ENCODE assay signal across 2 cellular contexts in the genomic region with DNA sequence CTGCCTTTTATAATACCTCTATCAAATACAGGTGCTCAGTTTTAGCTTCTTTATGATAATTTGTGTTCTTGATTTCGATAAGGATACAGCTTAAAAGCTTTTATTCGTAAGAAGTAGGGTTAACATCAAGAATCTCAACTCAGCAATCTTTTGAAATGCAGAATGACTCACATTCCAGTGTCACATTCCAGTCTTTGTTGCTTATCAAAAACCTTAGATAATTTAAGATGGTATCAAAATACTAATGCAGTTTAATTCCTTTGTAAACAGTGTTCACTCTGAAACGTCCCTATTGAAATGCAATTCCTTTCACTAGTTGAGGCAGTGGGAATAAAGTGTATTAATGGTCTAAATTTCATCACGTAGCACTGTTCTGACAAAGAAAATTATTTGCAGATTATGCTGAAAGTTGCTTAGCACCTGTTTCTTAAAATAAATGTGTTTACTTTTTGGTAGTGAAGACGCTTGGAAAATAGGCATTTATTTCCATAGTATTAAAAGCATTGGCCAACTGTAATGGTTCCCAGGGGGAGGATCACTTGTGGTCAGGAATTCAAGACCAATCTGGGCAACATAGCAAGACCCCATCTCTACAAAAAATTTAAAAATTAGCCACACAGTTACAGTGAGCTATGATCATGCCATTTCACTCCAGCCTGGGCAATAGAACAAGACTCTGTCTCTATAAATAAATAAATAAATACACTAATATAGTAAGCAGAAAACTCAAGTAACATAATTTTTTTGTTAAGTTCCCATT.
TF ChIP-seq lines count a peak whose summit lies in the region.

No MANE protein-coding gene starts in this region.

TF ChIP-seq in IMR-90, 13 proteins besides CTCF, POLR2A, EP300 and RAD21:
- TF ChIP-seq MAFK (IDR thresholded peaks at IDR 0.05; ENCODE audit: low read depth, low read length) (peak; percentile 40; the same call in 1 of the 2 replicates), CHD1 (IDR thresholded peaks at IDR 0.05; ENCODE audit: low read depth, low read length) (no peak), NFE2L2 (IDR thresholded peaks at IDR 0.05; ENCODE audit: low read depth, low read length) (no peak)

TF ChIP-seq in GM12878, 131 proteins besides CTCF, POLR2A, EP300 and RAD21:
- TF ChIP-seq MEF2A (IDR thresholded peaks at IDR 0.05; ENCODE audit: insufficient read depth, low read depth, low read length) (no peak), SMARCA5 (IDR thresholded peaks at IDR 0.05) (no peak), RFX5 (IDR thresholded peaks at IDR 0.05; ENCODE audit: low read depth, low read length) (no peak), RAD51 (IDR thresholded peaks at IDR 0.05) (no peak), EZH2 (IDR thresholded peaks at IDR 0.05; ENCODE audit: borderline replicate concordance, control insufficient read depth, low read depth, low read length) (no peak), FOXM1 (IDR thresholded peaks at IDR 0.05; ENCODE audit: low read depth, low read length) (no peak), MYB (IDR thresholded peaks at IDR 0.05; ENCODE audit: borderline replicate concordance, low read depth, low read length) (no peak), TCF3 (IDR thresholded peaks at IDR 0.05; ENCODE audit: borderline replicate concordance, insufficient read depth, low read depth, low read length) (no peak), KDM1A (IDR thresholded peaks at IDR 0.05; ENCODE audit: borderline replicate concordance) (no peak), FOXK2 (IDR thresholded peaks at IDR 0.05) (no peak), SREBF1 (IDR thresholded peaks at IDR 0.05; ENCODE audit: low read length) (no peak), MEF2B (IDR thresholded peaks at IDR 0.05; ENCODE audit: partially characterized antibody, poor library complexity, severe bottlenecking) (no peak), CREB1 (IDR thresholded peaks at IDR 0.05; ENCODE audit: low read depth) (no peak), WRNIP1 (IDR thresholded peaks at IDR 0.05; ENCODE audit: borderline replicate concordance, low read depth, low read length) (no peak), SMC3 (IDR thresholded peaks at IDR 0.05; ENCODE audit: borderline replicate concordance, low read length) (no peak), CHD2 (IDR thresholded peaks at IDR 0.05; ENCODE audit: borderline replicate concordance, low read depth, low read length) (no peak)
- TF ChIP-seq, protein P1, sequence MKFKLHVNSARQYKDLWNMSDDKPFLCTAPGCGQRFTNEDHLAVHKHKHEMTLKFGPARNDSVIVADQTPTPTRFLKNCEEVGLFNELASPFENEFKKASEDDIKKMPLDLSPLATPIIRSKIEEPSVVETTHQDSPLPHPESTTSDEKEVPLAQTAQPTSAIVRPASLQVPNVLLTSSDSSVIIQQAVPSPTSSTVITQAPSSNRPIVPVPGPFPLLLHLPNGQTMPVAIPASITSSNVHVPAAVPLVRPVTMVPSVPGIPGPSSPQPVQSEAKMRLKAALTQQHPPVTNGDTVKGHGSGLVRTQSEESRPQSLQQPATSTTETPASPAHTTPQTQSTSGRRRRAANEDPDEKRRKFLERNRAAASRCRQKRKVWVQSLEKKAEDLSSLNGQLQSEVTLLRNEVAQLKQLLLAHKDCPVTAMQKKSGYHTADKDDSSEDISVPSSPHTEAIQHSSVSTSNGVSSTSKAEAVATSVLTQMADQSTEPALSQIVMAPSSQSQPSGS (IDR thresholded peaks at IDR 0.05; ENCODE audit: low read length), result no peak
- TF ChIP-seq, protein P2, sequence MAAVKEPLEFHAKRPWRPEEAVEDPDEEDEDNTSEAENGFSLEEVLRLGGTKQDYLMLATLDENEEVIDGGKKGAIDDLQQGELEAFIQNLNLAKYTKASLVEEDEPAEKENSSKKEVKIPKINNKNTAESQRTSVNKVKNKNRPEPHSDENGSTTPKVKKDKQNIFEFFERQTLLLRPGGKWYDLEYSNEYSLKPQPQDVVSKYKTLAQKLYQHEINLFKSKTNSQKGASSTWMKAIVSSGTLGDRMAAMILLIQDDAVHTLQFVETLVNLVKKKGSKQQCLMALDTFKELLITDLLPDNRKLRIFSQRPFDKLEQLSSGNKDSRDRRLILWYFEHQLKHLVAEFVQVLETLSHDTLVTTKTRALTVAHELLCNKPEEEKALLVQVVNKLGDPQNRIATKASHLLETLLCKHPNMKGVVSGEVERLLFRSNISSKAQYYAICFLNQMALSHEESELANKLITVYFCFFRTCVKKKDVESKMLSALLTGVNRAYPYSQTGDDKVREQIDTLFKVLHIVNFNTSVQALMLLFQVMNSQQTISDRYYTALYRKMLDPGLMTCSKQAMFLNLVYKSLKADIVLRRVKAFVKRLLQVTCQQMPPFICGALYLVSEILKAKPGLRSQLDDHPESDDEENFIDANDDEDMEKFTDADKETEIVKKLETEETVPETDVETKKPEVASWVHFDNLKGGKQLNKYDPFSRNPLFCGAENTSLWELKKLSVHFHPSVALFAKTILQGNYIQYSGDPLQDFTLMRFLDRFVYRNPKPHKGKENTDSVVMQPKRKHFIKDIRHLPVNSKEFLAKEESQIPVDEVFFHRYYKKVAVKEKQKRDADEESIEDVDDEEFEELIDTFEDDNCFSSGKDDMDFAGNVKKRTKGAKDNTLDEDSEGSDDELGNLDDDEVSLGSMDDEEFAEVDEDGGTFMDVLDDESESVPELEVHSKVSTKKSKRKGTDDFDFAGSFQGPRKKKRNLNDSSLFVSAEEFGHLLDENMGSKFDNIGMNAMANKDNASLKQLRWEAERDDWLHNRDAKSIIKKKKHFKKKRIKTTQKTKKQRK (IDR thresholded peaks at IDR 0.05; ENCODE audit: low read depth, low read length), result no peak
- TF ChIP-seq, protein P3, sequence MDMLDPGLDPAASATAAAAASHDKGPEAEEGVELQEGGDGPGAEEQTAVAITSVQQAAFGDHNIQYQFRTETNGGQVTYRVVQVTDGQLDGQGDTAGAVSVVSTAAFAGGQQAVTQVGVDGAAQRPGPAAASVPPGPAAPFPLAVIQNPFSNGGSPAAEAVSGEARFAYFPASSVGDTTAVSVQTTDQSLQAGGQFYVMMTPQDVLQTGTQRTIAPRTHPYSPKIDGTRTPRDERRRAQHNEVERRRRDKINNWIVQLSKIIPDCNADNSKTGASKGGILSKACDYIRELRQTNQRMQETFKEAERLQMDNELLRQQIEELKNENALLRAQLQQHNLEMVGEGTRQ (IDR thresholded peaks at IDR 0.05; ENCODE audit: borderline replicate concordance, low read depth, low read length), result no peak
- TF ChIP-seq, protein P4, sequence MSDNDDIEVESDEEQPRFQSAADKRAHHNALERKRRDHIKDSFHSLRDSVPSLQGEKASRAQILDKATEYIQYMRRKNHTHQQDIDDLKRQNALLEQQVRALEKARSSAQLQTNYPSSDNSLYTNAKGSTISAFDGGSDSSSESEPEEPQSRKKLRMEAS (IDR thresholded peaks at IDR 0.05; ENCODE audit: low read depth, low read length), result no peak
